Comparison of ENCODE assay signal across 9 cellular contexts in genomic region chr2:43086451-43087221, GRCh38.
DNase-seq lines count a peak whose midpoint lies in the region; ATAC-seq and TF ChIP-seq lines count a peak whose summit lies in the region.
"Had no signal": no experiment of that assay in that cellular context is flagged by ENCODE, and none has a peak within 500 bp of the region (broad histone marks: within the 10 kb centered on the region; RNA-seq: fewer than 3 reads in every experiment).

No MANE protein-coding gene starts in this region.

- TF ChIP-seq CTCF in AG09319 (IDR thresholded peaks at IDR 0.05; ENCODE audit: low read depth, low read length), result no peak
- no peak for TF ChIP-seq CTCF in SK-N-SH (IDR thresholded peaks at IDR 0.05)
- TF ChIP-seq CTCF in omental fat pad (IDR thresholded peaks at IDR 0.05), result no peak

- peak; percentile 88 for ATAC-seq in omental fat pad (ENCODE audit: low FRiP score)
- ATAC-seq in activated naive CD4-positive, alpha-beta T cell treated with anti-CD3 and anti-CD28 coated beads, Interleukin-2, amount 50 U/mL, for 72 hours, result no peak
- no peak for ATAC-seq in HG03432 (IDR thresholded peaks at IDR 0.05; ENCODE audit: unreplicated experiment)

- peak overlapping the region in 1 of 2 donors; percentile 51 for H3K27ac Mint-ChIP-seq in activated naive CD4-positive, alpha-beta T cell treated with anti-CD3 and anti-CD28 coated beads, Interleukin-2, amount 50 U/mL, for 72 hours

- H3K4me3 ChIP-seq in SK-N-SH (ENCODE audit: low read depth in 2 of 2, low read length in 1 of 2), result peak overlapping the region in 1 of 2 experiments; percentile 2; a peak in 1 of 4 replicates

- H3F3A ChIP-seq in SK-N-SH (replicated peaks; ENCODE audit: insufficient read depth), result peaks cover 46% of the 10 kb centered on the region

- H4K20me1 ChIP-seq in SK-N-SH (ENCODE audit: insufficient read depth), result no peaks in the 10 kb centered on the region

- no peak for TF ChIP-seq RAD21 in SK-N-SH (IDR thresholded peaks at IDR 0.05; ENCODE audit: low read length)

- H3K9me3 Mint-ChIP-seq in activated naive CD4-positive, alpha-beta T cell treated with anti-CD3 and anti-CD28 coated beads, Interleukin-2, amount 50 U/mL, for 72 hours, result peaks cover 0 to 8% of the 10 kb centered on the region in 2 donors

- peaks cover 48 to 56% of the 10 kb centered on the region in 2 experiments for H3K4me1 ChIP-seq in SK-N-SH (ENCODE audit: control insufficient read depth in 1 of 2, insufficient read depth in 2 of 2, low read depth in 1 of 2, low read length in 1 of 2)

- TF ChIP-seq EP300 in SK-N-SH (IDR thresholded peaks at IDR 0.05; ENCODE audit: borderline replicate concordance in 1 of 2, low read depth in 1 of 2, low read length in 1 of 2), result peak in 1 of 2 experiments; percentile 44; a peak in 1 of 4 replicates

- peak overlapping the region; percentile 69 for H3K9ac ChIP-seq in SK-N-SH

- peak overlapping the region; percentile 72 for H3K4me2 ChIP-seq in SK-N-SH

- no peaks in the 10 kb centered on the region for H3K9me3 ChIP-seq in SK-N-SH

- H3K36me3 Mint-ChIP-seq in activated naive CD4-positive, alpha-beta T cell treated with anti-CD3 and anti-CD28 coated beads, Interleukin-2, amount 50 U/mL, for 72 hours, result peaks cover 0 to 13% of the 10 kb centered on the region in 2 donors

- H3K79me2 ChIP-seq in SK-N-SH (ENCODE audit: insufficient read depth), result 0 out of 2 replicates have a peak, but pooled peaks cover 7% of the 10 kb centered on the region

- POLR2A ChIA-PET in SK-N-SH (lab: Yijun Ruan, JAX), result no interaction called here

- CTCF ChIA-PET in SK-N-SH (lab: Yijun Ruan, JAX), result interaction anchor here (0.6 to 1.5 kb wide), 2 partner anchors 106 to 112 kb away, joined by 3 read pairs; no protein-coding TSS in a partner anchor

- H3K36me3 ChIP-seq in SK-N-SH (replicated peaks in 1 of 2; ENCODE audit: control insufficient read depth in 1 of 2, insufficient read depth in 2 of 2, low read length in 1 of 2), result no peaks in the 10 kb centered on the region

- DNase-seq in AG09319 (ENCODE audit: extremely low read depth, low read depth), result peak; percentile 95
- DNase-seq in SK-N-SH, result no peak
- peak; percentile 98 for DNase-seq in fibroblast of the conjunctiva (ENCODE audit: low read depth)
- DNase-seq in omental fat pad (ENCODE audit: low spot score), result no peak
- DNase-seq in NOMO-1 treated with DMSO at 0.1 percent for 48 hours (lab: John Stamatoyannopoulos, UW; ENCODE audit: unreplicated experiment), result no peak
- no peak for DNase-seq in activated naive CD4-positive, alpha-beta T cell treated with anti-CD3 and anti-CD28 coated beads, Interleukin-2, amount 50 U/mL, for 72 hours (ENCODE audit: low spot score in 2 of 2)
- DNase-seq in NCI-H1930 (lab: John Stamatoyannopoulos, UW), result no peak
- DNase-seq: NCI-H2029 had no signal

- peak overlapping the region; percentile 89 to 98 for H3K27ac ChIP-seq in SK-N-SH (ENCODE audit: low read depth in 2 of 2, low read length in 1 of 2)

- WGBS in SK-N-SH (ENCODE audit: low lambda C conversion rate), result 10% methylated on average over 14 of the region's 14 CpGs

- H2AFZ ChIP-seq in SK-N-SH (ENCODE audit: low read depth), result no peak overlapping the region

- H3K9me2 ChIP-seq in SK-N-SH, result no peaks in the 10 kb centered on the region

- no peaks in the 10 kb centered on the region for H3K27me3 ChIP-seq in SK-N-SH (ENCODE audit: insufficient read depth)

TF ChIP-seq in SK-N-SH, 30 proteins besides CTCF, POLR2A, EP300 and RAD21:
- TF ChIP-seq SIN3A (IDR thresholded peaks at IDR 0.05; ENCODE audit: borderline replicate concordance, low read depth, low read length) (peak; percentile 80; the same call in 1 of the 2 replicates), REST (IDR thresholded peaks at IDR 0.05; ENCODE audit: low read depth, low read length) (peak; percentile 59; the same call in 1 of the 2 replicates), TAF1 (IDR thresholded peaks at IDR 0.05; ENCODE audit: borderline replicate concordance, low read depth, low read length) (peak; percentile 68), SMC3 (IDR thresholded peaks at IDR 0.05; ENCODE audit: low read depth, low read length) (0 out of 2 replicates have a peak, but pooled peaks have one; percentile 17), POLR2AphosphoS5 (IDR thresholded peaks at IDR 0.05; ENCODE audit: low read depth, low read length) (peak; percentile 88; the same call in 1 of the 2 replicates), NFIC (IDR thresholded peaks at IDR 0.05; ENCODE audit: borderline replicate concordance) (no peak), ZBTB33 (IDR thresholded peaks at IDR 0.05; ENCODE audit: borderline replicate concordance, low read depth) (no peak)
TF ChIP-seq in SK-N-SH: peak in this region for 5.

Comparison
In these comparisons a context has a peak if more than half of its experiments do, and no peak if none do; other contexts are left out.
1. DNase-seq: peak in AG09319 (single experiment) and fibroblast of the conjunctiva (single experiment); none in SK-N-SH (single experiment), omental fat pad (single experiment), NOMO-1 treated with DMSO at 0.1 percent for 48 hours (single experiment), activated naive CD4-positive, alpha-beta T cell treated with anti-CD3 and anti-CD28 coated beads, Interleukin-2, amount 50 U/mL, for 72 hours (0 of 2) and NCI-H1930 (0 of 2).